In the genomic region with DNA sequence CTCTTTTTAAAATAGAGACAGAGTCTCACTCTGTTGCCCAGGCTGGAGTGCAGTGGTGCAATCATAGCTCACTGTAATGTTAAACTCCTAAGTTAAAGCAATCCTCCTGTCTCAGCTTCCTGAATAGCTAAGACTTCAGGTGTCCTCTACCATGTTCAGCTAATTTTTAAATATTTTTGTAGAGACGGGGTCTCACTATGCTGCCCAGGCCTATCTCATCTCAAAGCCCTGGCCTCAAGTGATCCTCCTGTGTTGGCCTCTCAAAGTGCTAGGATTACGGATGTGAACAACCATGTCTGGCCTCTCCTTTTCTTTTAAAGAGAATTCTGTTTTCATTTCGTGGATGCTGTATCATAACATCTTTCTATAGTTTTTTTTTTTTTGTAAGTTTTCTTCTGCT, we compare ENCODE assay signal across 28 cellular contexts.
"Had no signal": no experiment of that assay in that cellular context is flagged by ENCODE, and none has a peak within 500 bp of the region (broad histone marks: within the 10 kb centered on the region; RNA-seq: fewer than 3 reads in every experiment).

No MANE protein-coding gene starts in this region.

- H3K36me3 ChIP-seq: neural progenitor cell, ovary had no signal

- H3K9me3 Mint-ChIP-seq: naive B cell; natural killer cell; nephron progenitor cell; neural progenitor cell; stimulated activated naive B cell treated with anti-CD40 and anti-IgM and Interleukin-4, amounts not matched to agents 10 μg/mL and 1 μg/mL and 100 μg/mL, for 72 hours had no signal

- H3K27me3 ChIP-seq: neural progenitor cell, neutrophil, ovary, right atrium auricular region, stomach, testis, thyroid gland, transverse colon, upper lobe of left lung, vagina had no signal

- ATAC-seq: natural killer cell; sciatic nerve; stimulated activated naive B cell treated with anti-CD40 and anti-IgM and Interleukin-4, amounts not matched to agents 10 μg/mL and 1 μg/mL and 100 μg/mL, for 72 hours; stimulated activated naive CD8-positive, alpha-beta T cell treated with anti-CD3 and anti-CD28 coated beads, Interleukin-15, Interleukin-2, amounts not matched to agents 100 U/mL and 50 U/mL, for 24 hours had no signal

- H3K27ac ChIP-seq: left ventricle myocardium inferior, neural progenitor cell, neutrophil, ovary, right atrium auricular region, skin epidermis, stomach, testis, thyroid gland, transverse colon, upper lobe of left lung, vagina had no signal

- H3K4me1 Mint-ChIP-seq: mesothelial cell of epicardium, nephron progenitor cell, neural progenitor cell had no signal

- H3K9me3 ChIP-seq: left ventricle myocardium inferior, neutrophil, ovary, right atrium auricular region, stomach, testis, thyroid gland, transverse colon, upper lobe of left lung, vagina had no signal

- DNase-seq: islet precursor cell; left ventricle myocardium inferior; mesendoderm; naive B cell; natural killer cell; nephron progenitor cell; occipital lobe; ovary; stimulated activated CD4-positive, alpha-beta T cell treated with anti-CD3 and anti-CD28 coated beads, Interleukin-12 subunit alpha, Interleukin-12 subunit beta, amount 100 ng/mL, for 4 hours; stimulated activated CD4-positive, alpha-beta T cell treated with anti-CD3 and anti-CD28 coated beads, Interleukin-15, amount 100 ng/mL, for 24 hours; stimulated activated CD4-positive, alpha-beta T cell treated with anti-CD3 and anti-CD28 coated beads, Interleukin-2, amount 100 ng/mL, for 24 hours; stimulated activated CD4-positive, alpha-beta T cell treated with anti-CD3 and anti-CD28 coated beads, Interleukin-4, amount 100 ng/mL, for 1 hour; stimulated activated naive B cell treated with anti-CD40 and anti-IgM and Interleukin-4, amounts not matched to agents 10 μg/mL and 1 μg/mL and 100 μg/mL, for 72 hours; stimulated activated naive CD8-positive, alpha-beta T cell treated with anti-CD3 and anti-CD28 coated beads, Interleukin-15, Interleukin-2, amounts not matched to agents 100 U/mL and 50 U/mL, for 24 hours; stomach; testis; thyroid gland; transverse colon; upper lobe of left lung had no signal

- H3K4me3 ChIP-seq: left ventricle myocardium inferior, lung, neural progenitor cell, ovary, right atrium auricular region, skin epidermis, stomach, testis, thyroid gland, transverse colon, upper lobe of left lung, vagina had no signal

- H3K4me1 ChIP-seq: neural progenitor cell, right atrium auricular region, testis, transverse colon, vagina had no signal

- H3K4me3 Mint-ChIP-seq: mesothelial cell of epicardium; naive B cell; natural killer cell; nephron progenitor cell; neural progenitor cell; stimulated activated naive B cell treated with anti-CD40 and anti-IgM and Interleukin-4, amounts not matched to agents 10 μg/mL and 1 μg/mL and 100 μg/mL, for 72 hours had no signal

- H3K27ac Mint-ChIP-seq: mesothelial cell of epicardium; natural killer cell; neural progenitor cell; progenitor cell of endocrine pancreas; stimulated activated naive B cell treated with anti-CD40 and anti-IgM and Interleukin-4, amounts not matched to agents 10 μg/mL and 1 μg/mL and 100 μg/mL, for 72 hours had no signal

- H3K27me3 Mint-ChIP-seq: naive B cell; progenitor cell of endocrine pancreas; stimulated activated naive B cell treated with anti-CD40 and anti-IgM and Interleukin-4, amounts not matched to agents 10 μg/mL and 1 μg/mL and 100 μg/mL, for 72 hours had no signal
